Comparison of ENCODE assay signal across 26 cellular contexts in the genomic region with DNA sequence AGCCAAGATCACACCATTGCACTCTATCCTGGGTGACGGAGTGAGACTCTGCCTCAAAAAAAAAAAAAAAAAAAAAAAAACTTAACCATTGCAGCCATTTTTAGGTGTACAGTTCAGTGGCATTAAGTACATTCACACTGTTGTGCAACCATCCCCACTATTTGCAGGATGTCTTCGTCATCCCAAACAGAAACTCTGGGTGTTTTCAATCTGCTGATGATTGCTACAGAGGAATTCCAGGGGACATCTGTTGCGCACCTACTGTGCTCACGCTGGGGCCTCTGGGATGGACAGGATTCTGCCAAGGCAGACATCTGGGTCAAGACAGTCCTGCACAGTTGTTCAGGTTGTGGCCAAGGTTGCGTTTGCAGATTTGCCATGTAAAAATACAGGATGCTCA. TPM values are rescaled to one million over a fixed set of nuclear protein-coding genes. Genes with fewer than 3 reads are reported as not detected.
"Had no signal": no experiment of that assay in that cellular context is flagged by ENCODE, and none has a peak within 500 bp of the region (broad histone marks: within the 10 kb centered on the region; RNA-seq: fewer than 3 reads in every experiment).

No MANE protein-coding gene starts in this region.

- H3K4me1 ChIP-seq: upper lobe of right lung had no signal

- H3K9me3 ChIP-seq: spleen, upper lobe of right lung had no signal

- H3K9me3 Mint-ChIP-seq: activated B cell treated with CpG ODN at 0.5 μM for 24 hours; activated CD4-positive, alpha-beta memory T cell treated with anti-CD3 and anti-CD28 coated beads for 36 hours; activated naive CD8-positive, alpha-beta T cell treated with anti-CD3 and anti-CD28 coated beads for 36 hours; activated T-helper 1 cell treated with anti-CD3 and anti-CD28 coated beads, Interleukin-12 subunit alpha, Interleukin-12 subunit beta, Interleukin-2, Interleukin-4 antibody, amounts not matched to agents 30 ng/mL and 10 ng/mL and 1 ng/mL, durations not matched to agents 14 hours and 24 hours and 36 hours; endodermal cell; nephron progenitor cell; stimulated activated naive B cell treated with anti-CD40 and anti-IgM and Interleukin-4, amounts not matched to agents 10 μg/mL and 1 μg/mL and 100 μg/mL, for 72 hours had no signal

- H3K27ac Mint-ChIP-seq: activated B cell treated with CpG ODN at 0.5 μM for 24 hours; activated CD4-positive, alpha-beta memory T cell treated with anti-CD3 and anti-CD28 coated beads for 36 hours; activated naive CD8-positive, alpha-beta T cell treated with anti-CD3 and anti-CD28 coated beads for 36 hours; activated T-helper 1 cell treated with anti-CD3 and anti-CD28 coated beads, Interleukin-12 subunit alpha, Interleukin-12 subunit beta, Interleukin-2, Interleukin-4 antibody, amounts not matched to agents 30 ng/mL and 10 ng/mL and 1 ng/mL, durations not matched to agents 14 hours and 24 hours and 36 hours; endodermal cell; nephron progenitor cell; stimulated activated naive B cell treated with anti-CD40 and anti-IgM and Interleukin-4, amounts not matched to agents 10 μg/mL and 1 μg/mL and 100 μg/mL, for 72 hours; T-helper 17 cell had no signal

- H3K27ac ChIP-seq: dorsolateral prefrontal cortex, spleen, upper lobe of right lung had no signal

- H3K27me3 ChIP-seq: dorsolateral prefrontal cortex, spleen, upper lobe of right lung had no signal

- H3K36me3 ChIP-seq: spleen, upper lobe of right lung had no signal

- DNase-seq: activated B cell treated with CpG ODN at 0.5 μM for 24 hours; activated CD4-positive, alpha-beta memory T cell treated with anti-CD3 and anti-CD28 coated beads for 36 hours; activated CD4-positive, alpha-beta T cell treated with anti-CD3 and anti-CD28 coated beads for 4 hours; activated naive CD4-positive, alpha-beta T cell; activated naive CD8-positive, alpha-beta T cell treated with anti-CD3 and anti-CD28 coated beads for 36 hours; activated T-cell treated with anti-CD3 and anti-CD28 coated beads for 4 hours; amygdala; dorsolateral prefrontal cortex; endodermal cell; hypothalamus; midbrain; nephron progenitor cell; nucleus accumbens; posterior cingulate gyrus; spleen; stimulated activated naive B cell treated with anti-CD40 and anti-IgM and Interleukin-4, amounts not matched to agents 10 μg/mL and 1 μg/mL and 100 μg/mL, for 72 hours; T-helper 17 cell; upper lobe of right lung had no signal

- H3K36me3 Mint-ChIP-seq: activated CD4-positive, alpha-beta memory T cell treated with anti-CD3 and anti-CD28 coated beads for 36 hours; activated naive CD8-positive, alpha-beta T cell treated with anti-CD3 and anti-CD28 coated beads for 36 hours had no signal

- H3K27me3 Mint-ChIP-seq: activated B cell treated with CpG ODN at 0.5 μM for 24 hours; activated CD4-positive, alpha-beta memory T cell treated with anti-CD3 and anti-CD28 coated beads for 36 hours; activated naive CD8-positive, alpha-beta T cell treated with anti-CD3 and anti-CD28 coated beads for 36 hours; stimulated activated naive B cell treated with anti-CD40 and anti-IgM and Interleukin-4, amounts not matched to agents 10 μg/mL and 1 μg/mL and 100 μg/mL, for 72 hours had no signal

- ATAC-seq: stimulated activated naive B cell treated with anti-CD40 and anti-IgM and Interleukin-4, amounts not matched to agents 10 μg/mL and 1 μg/mL and 100 μg/mL, for 72 hours; T-helper 17 cell; upper lobe of right lung had no signal

- H3K4me3 ChIP-seq: dorsolateral prefrontal cortex, spleen, upper lobe of right lung had no signal

- H3K4me3 Mint-ChIP-seq: activated B cell treated with CpG ODN at 0.5 μM for 24 hours; activated CD4-positive, alpha-beta memory T cell treated with anti-CD3 and anti-CD28 coated beads for 36 hours; activated naive CD8-positive, alpha-beta T cell treated with anti-CD3 and anti-CD28 coated beads for 36 hours; activated T-helper 1 cell treated with anti-CD3 and anti-CD28 coated beads, Interleukin-12 subunit alpha, Interleukin-12 subunit beta, Interleukin-2, Interleukin-4 antibody, amounts not matched to agents 30 ng/mL and 10 ng/mL and 1 ng/mL, durations not matched to agents 14 hours and 24 hours and 36 hours; endodermal cell; nephron progenitor cell; stimulated activated naive B cell treated with anti-CD40 and anti-IgM and Interleukin-4, amounts not matched to agents 10 μg/mL and 1 μg/mL and 100 μg/mL, for 72 hours; T-helper 17 cell had no signal

RNA-seq across cellular contexts. Expression of gene APOC4, which starts 2.4 kb away (rescaled TPM):
- total RNA-seq: activated B cell treated with CpG ODN at 0.5 μM for 24 hours; activated CD4-positive, alpha-beta memory T cell treated with anti-CD3 and anti-CD28 coated beads for 36 hours; activated naive CD8-positive, alpha-beta T cell treated with anti-CD3 and anti-CD28 coated beads for 36 hours; activated T-helper 1 cell treated with anti-CD3 and anti-CD28 coated beads, Interleukin-12 subunit alpha, Interleukin-12 subunit beta, Interleukin-2, Interleukin-4 antibody, amounts not matched to agents 30 ng/mL and 10 ng/mL and 1 ng/mL, durations not matched to agents 14 hours and 24 hours and 36 hours; cardiac septum; endodermal cell; epithelial cell of proximal tubule; fibroblast of lung; frontal cortex; lung microvascular endothelial cell; myocyte; renal cortical epithelial cell; spleen; T-helper 17 cell; upper lobe of right lung had no signal

RNA-seq across cellular contexts. Expression of gene APOC2, which starts 6.2 kb away (rescaled TPM):
- total RNA-seq: activated B cell treated with CpG ODN at 0.5 μM for 24 hours; activated CD4-positive, alpha-beta memory T cell treated with anti-CD3 and anti-CD28 coated beads for 36 hours; activated naive CD8-positive, alpha-beta T cell treated with anti-CD3 and anti-CD28 coated beads for 36 hours; activated T-helper 1 cell treated with anti-CD3 and anti-CD28 coated beads, Interleukin-12 subunit alpha, Interleukin-12 subunit beta, Interleukin-2, Interleukin-4 antibody, amounts not matched to agents 30 ng/mL and 10 ng/mL and 1 ng/mL, durations not matched to agents 14 hours and 24 hours and 36 hours; cardiac septum; epithelial cell of proximal tubule; fibroblast of lung; lung microvascular endothelial cell; renal cortical epithelial cell; T-helper 17 cell had no signal

RNA-seq across cellular contexts. Expression of gene APOC1, which starts 25.3 kb away (rescaled TPM):
- total RNA-seq: T-helper 17 cell had no signal

RNA-seq across cellular contexts. Expression of gene APOE, which starts 34.1 kb away (rescaled TPM):
- total RNA-seq: activated B cell treated with CpG ODN at 0.5 μM for 24 hours had no signal
